Comparison of ENCODE assay signal across 10 cellular contexts in genomic region chr3:4823986-4824947, GRCh38.
DNase-seq lines count a peak whose midpoint lies in the region; ATAC-seq lines count a peak whose summit lies in the region.
"Had no signal": no experiment of that assay in that cellular context is flagged by ENCODE, and none has a peak within 500 bp of the region (broad histone marks: within the 10 kb centered on the region; RNA-seq: fewer than 3 reads in every experiment).

No MANE protein-coding gene starts in this region.

- H3K9me3 Mint-ChIP-seq in activated CD4-positive, alpha-beta T cell treated with anti-CD3 and anti-CD28 coated beads, Interleukin-2, amount 10 ng/mL, durations not matched to agents 7 days and 5 days: no peaks in the 10 kb centered on the region
- H3K9me3 Mint-ChIP-seq in activated CD8-positive, alpha-beta T cell treated with anti-CD3 and anti-CD28 coated beads, Interleukin-2, amount 10 ng/mL, durations not matched to agents 7 days and 5 days (ENCODE audit: insufficient read depth): peaks cover 12% of the 10 kb centered on the region

- peaks cover 96% of the 10 kb centered on the region for H3K4me1 Mint-ChIP-seq in activated CD4-positive, alpha-beta T cell treated with anti-CD3 and anti-CD28 coated beads, Interleukin-2, amount 10 ng/mL, durations not matched to agents 7 days and 5 days
- H3K4me1 Mint-ChIP-seq in activated CD8-positive, alpha-beta T cell treated with anti-CD3 and anti-CD28 coated beads, Interleukin-2, amount 10 ng/mL, durations not matched to agents 7 days and 5 days (ENCODE audit: low read depth): peaks cover 100% of the 10 kb centered on the region

- H3K4me3 ChIP-seq in stomach smooth muscle (ENCODE audit: low read length in 2 of 2): no peak overlapping the region

- H3K9ac ChIP-seq in stomach smooth muscle (ENCODE audit: low read length in 2 of 2): no peak overlapping the region

- H3K4me3 Mint-ChIP-seq in activated CD4-positive, alpha-beta T cell treated with anti-CD3 and anti-CD28 coated beads, Interleukin-2, amount 10 ng/mL, durations not matched to agents 7 days and 5 days: peak overlapping the region; percentile 74
- H3K4me3 Mint-ChIP-seq in activated CD8-positive, alpha-beta T cell treated with anti-CD3 and anti-CD28 coated beads, Interleukin-2, amount 10 ng/mL, durations not matched to agents 7 days and 5 days: peak overlapping the region; percentile 78

- no peaks in the 10 kb centered on the region for H3K27me3 Mint-ChIP-seq in activated CD4-positive, alpha-beta T cell treated with anti-CD3 and anti-CD28 coated beads, Interleukin-2, amount 10 ng/mL, durations not matched to agents 7 days and 5 days
- H3K27me3 Mint-ChIP-seq in activated CD8-positive, alpha-beta T cell treated with anti-CD3 and anti-CD28 coated beads, Interleukin-2, amount 10 ng/mL, durations not matched to agents 7 days and 5 days (ENCODE audit: low read depth): no peaks in the 10 kb centered on the region

- POLR2A ChIA-PET in activated CD4-positive, alpha-beta T cell treated with anti-CD3 and anti-CD28 coated beads, Interleukin-2, amount 10 ng/mL, durations not matched to agents 7 days and 5 days (lab: Charles Lee): no interaction called here
- POLR2A ChIA-PET in activated CD8-positive, alpha-beta T cell treated with anti-CD3 and anti-CD28 coated beads, Interleukin-2, amount 10 ng/mL, durations not matched to agents 7 days and 5 days (lab: Charles Lee): interaction anchor here (1.0 to 21.8 kb wide), 4 partner anchors 11 to 157 kb away, joined by 4 to 737 read pairs (median 130); partner anchors contain the start of gene BHLHE40

- H3K9me3 ChIP-seq in stomach smooth muscle (ENCODE audit: control insufficient read depth in 2 of 2, low read length in 2 of 2): no peaks in the 10 kb centered on the region

- no peak for DNase-seq in activated CD4-positive, alpha-beta T cell treated with anti-CD3 and anti-CD28 coated beads, Interleukin-2, amount 10 ng/mL, durations not matched to agents 7 days and 5 days
- no peak for DNase-seq in activated CD4-positive, alpha-beta T cell treated with anti-CD3 and anti-CD28 coated beads for 4 hours
- no peak for DNase-seq in activated CD8-positive, alpha-beta T cell treated with anti-CD3 and anti-CD28 coated beads, Interleukin-2, amount 10 ng/mL, durations not matched to agents 7 days and 5 days
- DNase-seq in kidney glomerular epithelial cell (lab: John Stamatoyannopoulos, UW) (peak; percentile 88), midbrain (lab: John Stamatoyannopoulos, UW) (no peak), occipital lobe (lab: John Stamatoyannopoulos, UW) (no peak)
- DNase-seq: NCI-H774; stimulated activated CD4-positive, alpha-beta T cell treated with anti-CD3 and anti-CD28 coated beads, Interleukin-15, amount 100 ng/mL, for 24 hours had no signal

- peak overlapping the region; percentile 71 for H3K27ac ChIP-seq in stomach smooth muscle (ENCODE audit: low read length)

- H3K27me3 ChIP-seq in stomach smooth muscle (ENCODE audit: control insufficient read depth in 1 of 2, insufficient read depth in 2 of 2, low read length in 2 of 2): no peaks in the 10 kb centered on the region

- H3K36me3 ChIP-seq in stomach smooth muscle (ENCODE audit: control insufficient read depth in 2 of 2, insufficient read depth in 2 of 2, low read length in 2 of 2): peaks cover 5% of the 10 kb centered on the region in 2 donors

- H3K36me3 Mint-ChIP-seq in activated CD4-positive, alpha-beta T cell treated with anti-CD3 and anti-CD28 coated beads, Interleukin-2, amount 10 ng/mL, durations not matched to agents 7 days and 5 days (ENCODE audit: low read depth): peaks cover 76% of the 10 kb centered on the region
- H3K36me3 Mint-ChIP-seq in activated CD8-positive, alpha-beta T cell treated with anti-CD3 and anti-CD28 coated beads, Interleukin-2, amount 10 ng/mL, durations not matched to agents 7 days and 5 days (ENCODE audit: low read depth): peaks cover 96% of the 10 kb centered on the region

- CTCF ChIA-PET in activated CD4-positive, alpha-beta T cell treated with anti-CD3 and anti-CD28 coated beads, Interleukin-2, amount 10 ng/mL, durations not matched to agents 7 days and 5 days (lab: Charles Lee): interaction anchor here (0.6 to 2.3 kb wide), 9 partner anchors 11 to 159 kb away, joined by 3 to 10 read pairs (median 3); no protein-coding TSS in a partner anchor
- CTCF ChIA-PET in activated CD8-positive, alpha-beta T cell treated with anti-CD3 and anti-CD28 coated beads, Interleukin-2, amount 10 ng/mL, durations not matched to agents 7 days and 5 days (lab: Charles Lee): interaction anchor here (0.6 to 17.3 kb wide), 9 partner anchors 9 to 231 kb away, joined by 3 to 272 read pairs (median 4); partner anchors contain the start of gene BHLHE40

- peaks cover 35% of the 10 kb centered on the region for H3K4me1 ChIP-seq in stomach smooth muscle (ENCODE audit: control insufficient read depth, insufficient read depth, low read length)

- peak overlapping the region; percentile 88 for H3K27ac Mint-ChIP-seq in activated CD4-positive, alpha-beta T cell treated with anti-CD3 and anti-CD28 coated beads, Interleukin-2, amount 10 ng/mL, durations not matched to agents 7 days and 5 days
- peak overlapping the region; percentile 94 for H3K27ac Mint-ChIP-seq in activated CD8-positive, alpha-beta T cell treated with anti-CD3 and anti-CD28 coated beads, Interleukin-2, amount 10 ng/mL, durations not matched to agents 7 days and 5 days

- ATAC-seq in activated CD8-positive, alpha-beta T cell treated with anti-CD3 and anti-CD28 coated beads, Interleukin-2, amount 10 ng/mL, durations not matched to agents 7 days and 5 days: no peak
- ATAC-seq in GM18909 (IDR thresholded peaks at IDR 0.05; ENCODE audit: poor library complexity, unreplicated experiment): no peak
